ENCODE assay signal across 18 cellular contexts in genomic region chr18:56196495-56197225, GRCh38.
DNase-seq lines count a peak whose midpoint lies in the region; ATAC-seq and TF ChIP-seq lines count a peak whose summit lies in the region.
"Had no signal": no experiment of that assay in that cellular context is flagged by ENCODE, and none has a peak within 500 bp of the region (broad histone marks: within the 10 kb centered on the region; RNA-seq: fewer than 3 reads in every experiment).

No MANE protein-coding gene starts in this region.

- DNase-seq in NCI-H2171 treated with DMSO at 0.1 percent for 48 hours (lab: John Stamatoyannopoulos, UW) = peak; percentile 3
- no peak for DNase-seq in NCI-H2171 (lab: John Stamatoyannopoulos, UW)
- DNase-seq in adipocyte (ENCODE audit: low read depth) = peak; percentile 45
- peak; percentile 49 for DNase-seq in fibroblast of the aortic adventitia (ENCODE audit: low read depth)
- peak; percentile 29 for DNase-seq in pulmonary artery endothelial cell (ENCODE audit: low read depth, low spot score)
- DNase-seq in SJCRH30 = no peak
- DNase-seq in cortex of kidney (lab: John Stamatoyannopoulos, UW) = no peak
- DNase-seq: 8988T, C1 segment of cervical spinal cord, DMS 273 treated with DMSO at 0.1 percent for 48 hours, H7, NCI-H1048, NCI-H146, NCI-H2081 treated with DMSO at 0.1 percent for 48 hours, NCI-H446 treated with DMSO at 0.1 percent for 48 hours, Peyer's patch, Right ventricle myocardium superior had no signal

- H3K4me3 ChIP-seq in adipocyte (ENCODE audit: low read length) (no peak overlapping the region), fibroblast of the aortic adventitia (ENCODE audit: low read depth, low read length) (no peak overlapping the region), SJCRH30 (no peak overlapping the region)
- H3K4me3 ChIP-seq: Peyer's patch had no signal

- H3K4me1 ChIP-seq in adipocyte (ENCODE audit: control insufficient read depth, insufficient read depth, low read length) (peaks cover 19% of the 10 kb centered on the region), SJCRH30 (no peaks in the 10 kb centered on the region)
- H3K4me1 ChIP-seq: Peyer's patch had no signal

- no peaks in the 10 kb centered on the region for H3K9me3 ChIP-seq in adipocyte (ENCODE audit: control insufficient read depth, low read length)
- no peaks in the 10 kb centered on the region for H3K9me3 ChIP-seq in SJCRH30 (replicated peaks)
- H3K9me3 ChIP-seq: Peyer's patch had no signal

- TF ChIP-seq CTCF in fibroblast of the aortic adventitia (IDR thresholded peaks at IDR 0.05; ENCODE audit: insufficient read depth, low read length) = no peak

- no peak for ATAC-seq in GM21723 (IDR thresholded peaks at IDR 0.05; ENCODE audit: unreplicated experiment)

- no peak overlapping the region for H3K9ac ChIP-seq in adipocyte (ENCODE audit: low read length)

- no peak overlapping the region for H3K27ac ChIP-seq in SJCRH30
- H3K27ac ChIP-seq: Peyer's patch had no signal

- H3K36me3 ChIP-seq in adipocyte (ENCODE audit: control insufficient read depth, insufficient read depth, low read length, severe bottlenecking) = no peaks in the 10 kb centered on the region
- H3K36me3 ChIP-seq in SJCRH30 = no peaks in the 10 kb centered on the region
- H3K36me3 ChIP-seq: Peyer's patch had no signal

- H3K27me3 ChIP-seq in adipocyte (replicated peaks; ENCODE audit: control insufficient read depth, insufficient read depth, low read length) (no peaks in the 10 kb centered on the region), SJCRH30 (no peaks in the 10 kb centered on the region)
- H3K27me3 ChIP-seq: Peyer's patch had no signal

Comparison
In these comparisons a context has a peak if more than half of its experiments do, and no peak if none do; other contexts are left out.
1. DNase-seq: peak in NCI-H2171 treated with DMSO at 0.1 percent for 48 hours (single experiment), adipocyte (single experiment), fibroblast of the aortic adventitia (single experiment) and pulmonary artery endothelial cell (single experiment); none in NCI-H2171 (single experiment), SJCRH30 (0 of 2) and cortex of kidney (single experiment).